Comparison of ENCODE assay signal across 9 cellular contexts in genomic region chr9:134324359-134325095, GRCh38. TPM values are rescaled to one million over a fixed set of nuclear protein-coding genes. Genes with fewer than 3 reads are reported as not detected.
DNase-seq lines count a peak whose midpoint lies in the region; TF ChIP-seq lines count a peak whose summit lies in the region.
"Had no signal": no experiment of that assay in that cellular context is flagged by ENCODE, and none has a peak within 500 bp of the region (broad histone marks: within the 10 kb centered on the region; RNA-seq: fewer than 3 reads in every experiment).

No MANE protein-coding gene starts in this region.

- CTCF ChIA-PET in HEK293 (lab: Yijun Ruan, JAX), result interaction anchor here (0.6 to 1.4 kb wide), 4 partner anchors 8 to 965 kb away, joined by 3 to 4 read pairs (median 3); no protein-coding TSS in a partner anchor
- CTCF ChIA-PET in activated CD4-positive, alpha-beta T cell treated with anti-CD3 and anti-CD28 coated beads, Interleukin-2, amount 10 ng/mL, durations not matched to agents 7 days and 5 days (lab: Charles Lee), result no interaction called here

- H3K27me3 ChIP-seq in skeletal muscle satellite cell (ENCODE audit: control insufficient read depth, insufficient read depth, low read length), result no peaks in the 10 kb centered on the region

- DNase-seq in activated CD4-positive, alpha-beta T cell treated with anti-CD3 and anti-CD28 coated beads, Interleukin-2, amount 10 ng/mL, durations not matched to agents 7 days and 5 days, result no peak
- DNase-seq in cardiac septum (ENCODE audit: low spot score) (peak; percentile 58), NCI-H2171 treated with DMSO at 0.1 percent for 48 hours (lab: John Stamatoyannopoulos, UW) (no peak), NCI-H187 treated with DMSO at 0.1 percent for 48 hours (lab: John Stamatoyannopoulos, UW) (no peak), KG1 (lab: John Stamatoyannopoulos, UW) (no peak)
- no peak for DNase-seq in effector CD4-positive, alpha-beta T cell

- H3K9me3 ChIP-seq in HEK293 (ENCODE audit: control insufficient read depth, insufficient read depth, low read depth, low read length) (no peaks in the 10 kb centered on the region), skeletal muscle satellite cell (replicated peaks; ENCODE audit: low read length) (no peaks in the 10 kb centered on the region)

- intact Hi-C loops in cardiac septum (cut with DNase I), result loop anchor here (2.0 kb wide), 1 partner anchor 110 kb away; no protein-coding TSS in a partner anchor

- peaks cover 36% of the 10 kb centered on the region for H3K27me3 Mint-ChIP-seq in activated CD4-positive, alpha-beta T cell treated with anti-CD3 and anti-CD28 coated beads, Interleukin-2, amount 10 ng/mL, durations not matched to agents 7 days and 5 days

- no peak overlapping the region for H3K9ac ChIP-seq in skeletal muscle satellite cell (ENCODE audit: low read depth, low read length)

- H3K4me3 Mint-ChIP-seq in activated CD4-positive, alpha-beta T cell treated with anti-CD3 and anti-CD28 coated beads, Interleukin-2, amount 10 ng/mL, durations not matched to agents 7 days and 5 days, result peak overlapping the region; percentile 44

- POLR2A ChIA-PET in HEK293 (lab: Yijun Ruan, JAX), result interaction anchor here (0.5 to 1.4 kb wide), 2 partner anchors 81 to 110 kb away, joined by 4 to 5 read pairs; no protein-coding TSS in a partner anchor
- POLR2A ChIA-PET in activated CD4-positive, alpha-beta T cell treated with anti-CD3 and anti-CD28 coated beads, Interleukin-2, amount 10 ng/mL, durations not matched to agents 7 days and 5 days (lab: Charles Lee), result no interaction called here

- H3K4me3 ChIP-seq in HEK293 (ENCODE audit: low read depth, low read length), result no peak overlapping the region
- peak overlapping the region; percentile 90 for H3K4me3 ChIP-seq in skeletal muscle satellite cell (ENCODE audit: low read length)

- H3K36me3 Mint-ChIP-seq in activated CD4-positive, alpha-beta T cell treated with anti-CD3 and anti-CD28 coated beads, Interleukin-2, amount 10 ng/mL, durations not matched to agents 7 days and 5 days (ENCODE audit: low read depth), result no peaks in the 10 kb centered on the region
- H3K36me3 Mint-ChIP-seq: activated naive CD4-positive, alpha-beta T cell treated with anti-CD3 and anti-CD28 coated beads, Interleukin-2, amount 50 U/mL, for 72 hours had no signal

- H3K27ac Mint-ChIP-seq in activated CD4-positive, alpha-beta T cell treated with anti-CD3 and anti-CD28 coated beads, Interleukin-2, amount 10 ng/mL, durations not matched to agents 7 days and 5 days, result no peak overlapping the region
- H3K27ac Mint-ChIP-seq: activated naive CD4-positive, alpha-beta T cell treated with anti-CD3 and anti-CD28 coated beads, Interleukin-2, amount 50 U/mL, for 72 hours had no signal

- H3K9me3 Mint-ChIP-seq in activated CD4-positive, alpha-beta T cell treated with anti-CD3 and anti-CD28 coated beads, Interleukin-2, amount 10 ng/mL, durations not matched to agents 7 days and 5 days, result no peaks in the 10 kb centered on the region
- H3K9me3 Mint-ChIP-seq: activated naive CD4-positive, alpha-beta T cell treated with anti-CD3 and anti-CD28 coated beads, Interleukin-2, amount 50 U/mL, for 72 hours had no signal

- no peak overlapping the region; the same call in 1 of the 2 replicates for H3K27ac ChIP-seq in HEK293 (ENCODE audit: extremely low read depth, low read depth, low read length)

- peaks cover 3% of the 10 kb centered on the region for H3K4me1 Mint-ChIP-seq in activated CD4-positive, alpha-beta T cell treated with anti-CD3 and anti-CD28 coated beads, Interleukin-2, amount 10 ng/mL, durations not matched to agents 7 days and 5 days

- H3K36me3 ChIP-seq in HEK293 (ENCODE audit: control insufficient read depth in 2 of 2, insufficient read depth in 1 of 2, low read length in 2 of 2), result no peaks in the 10 kb centered on the region
- H3K36me3 ChIP-seq in skeletal muscle satellite cell (ENCODE audit: insufficient read depth, low read length), result no peaks in the 10 kb centered on the region

- H3K4me1 ChIP-seq in HEK293 (ENCODE audit: control insufficient read depth, insufficient read depth, low read length) (no peaks in the 10 kb centered on the region), skeletal muscle satellite cell (ENCODE audit: control insufficient read depth, insufficient read depth, low read length) (peaks cover 37% of the 10 kb centered on the region)

- H3K4me2 ChIP-seq in skeletal muscle satellite cell (ENCODE audit: low read length), result peak overlapping the region; percentile 100

- TF ChIP-seq CTCF in HEK293 (tag by site-specific recombination; IDR thresholded peaks at IDR 0.05), result no peak

TF ChIP-seq in HEK293, 187 proteins besides CTCF, POLR2A, EP300 and RAD21:
- TF ChIP-seq ZNF664 (tag by site-specific recombination; IDR thresholded peaks at IDR 0.05) (peak; percentile 98), TRIM28 (IDR thresholded peaks at IDR 0.05; ENCODE audit: borderline replicate concordance, low read length) (0 out of 2 replicates have a peak, but pooled peaks have one; percentile 4), ZNF510 (tag by site-specific recombination; IDR thresholded peaks at IDR 0.05; ENCODE audit: insufficient replicate concordance) (no peak), KLF8 (tag by site-specific recombination; IDR thresholded peaks at IDR 0.05) (0 out of 2 replicates have a peak, but pooled peaks have one; percentile 31), SP7 (tag by site-specific recombination; IDR thresholded peaks at IDR 0.05) (0 out of 2 replicates have a peak, but pooled peaks have one; percentile 14)
- TF ChIP-seq, protein P1, sequence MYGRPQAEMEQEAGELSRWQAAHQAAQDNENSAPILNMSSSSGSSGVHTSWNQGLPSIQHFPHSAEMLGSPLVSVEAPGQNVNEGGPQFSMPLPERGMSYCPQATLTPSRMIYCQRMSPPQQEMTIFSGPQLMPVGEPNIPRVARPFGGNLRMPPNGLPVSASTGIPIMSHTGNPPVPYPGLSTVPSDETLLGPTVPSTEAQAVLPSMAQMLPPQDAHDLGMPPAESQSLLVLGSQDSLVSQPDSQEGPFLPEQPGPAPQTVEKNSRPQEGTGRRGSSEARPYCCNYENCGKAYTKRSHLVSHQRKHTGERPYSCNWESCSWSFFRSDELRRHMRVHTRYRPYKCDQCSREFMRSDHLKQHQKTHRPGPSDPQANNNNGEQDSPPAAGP (tag by site-specific recombination; IDR thresholded peaks at IDR 0.05), result peak; percentile 65
- TF ChIP-seq, protein P2, sequence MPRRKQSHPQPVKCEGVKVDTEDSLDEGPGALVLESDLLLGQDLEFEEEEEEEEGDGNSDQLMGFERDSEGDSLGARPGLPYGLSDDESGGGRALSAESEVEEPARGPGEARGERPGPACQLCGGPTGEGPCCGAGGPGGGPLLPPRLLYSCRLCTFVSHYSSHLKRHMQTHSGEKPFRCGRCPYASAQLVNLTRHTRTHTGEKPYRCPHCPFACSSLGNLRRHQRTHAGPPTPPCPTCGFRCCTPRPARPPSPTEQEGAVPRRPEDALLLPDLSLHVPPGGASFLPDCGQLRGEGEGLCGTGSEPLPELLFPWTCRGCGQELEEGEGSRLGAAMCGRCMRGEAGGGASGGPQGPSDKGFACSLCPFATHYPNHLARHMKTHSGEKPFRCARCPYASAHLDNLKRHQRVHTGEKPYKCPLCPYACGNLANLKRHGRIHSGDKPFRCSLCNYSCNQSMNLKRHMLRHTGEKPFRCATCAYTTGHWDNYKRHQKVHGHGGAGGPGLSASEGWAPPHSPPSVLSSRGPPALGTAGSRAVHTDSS (tag by site-specific recombination; IDR thresholded peaks at IDR 0.05), result peak; percentile 39; the same call in 1 of the 2 replicates
- TF ChIP-seq, protein P3, sequence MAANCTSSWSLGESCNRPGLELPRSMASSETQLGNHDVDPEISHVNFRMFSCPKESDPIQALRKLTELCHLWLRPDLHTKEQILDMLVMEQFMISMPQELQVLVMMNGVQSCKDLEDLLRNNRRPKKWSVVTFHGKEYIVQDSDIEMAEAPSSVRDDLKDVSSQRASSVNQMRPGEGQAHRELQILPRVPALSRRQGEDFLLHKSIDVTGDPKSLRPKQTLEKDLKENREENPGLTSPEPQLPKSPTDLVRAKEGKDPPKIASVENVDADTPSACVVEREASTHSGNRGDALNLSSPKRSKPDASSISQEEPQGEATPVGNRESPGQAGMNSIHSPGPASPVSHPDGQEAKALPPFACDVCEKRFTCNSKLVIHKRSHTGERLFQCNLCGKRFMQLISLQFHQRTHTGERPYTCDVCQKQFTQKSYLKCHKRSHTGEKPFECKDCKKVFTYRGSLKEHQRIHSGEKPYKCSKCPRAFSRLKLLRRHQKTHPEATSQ (tag by site-specific recombination; IDR thresholded peaks at IDR 0.05), result no peak

RNA-seq across cellular contexts. Expression of gene RXRA, which starts 1.7 kb away (rescaled TPM):
- total RNA-seq in activated CD4-positive, alpha-beta T cell treated with anti-CD3 and anti-CD28 coated beads, Interleukin-2, amount 10 ng/mL, durations not matched to agents 7 days and 5 days, result 1 to 10 TPM; 1.2 to 1.4 TPM
- 42.6 TPM for total RNA-seq in cardiac septum
- total RNA-seq in skeletal muscle satellite cell (2012; rRNA removed), result 9.9 and 16.6 TPM in 2 replicates

Comparison
In these comparisons a context has a peak if more than half of its experiments do, and no peak if none do; other contexts are left out.
1. RNA of gene RXRA, which starts 1.7 kb away (total RNA-seq): 42.6 TPM in cardiac septum (single experiment); 1.2 to 1.4 TPM in activated CD4-positive, alpha-beta T cell treated with anti-CD3 and anti-CD28 coated beads, Interleukin-2, amount 10 ng/mL, durations not matched to agents 7 days and 5 days; every median in the first group is over 10 times any median in the second.